In the genomic region with DNA sequence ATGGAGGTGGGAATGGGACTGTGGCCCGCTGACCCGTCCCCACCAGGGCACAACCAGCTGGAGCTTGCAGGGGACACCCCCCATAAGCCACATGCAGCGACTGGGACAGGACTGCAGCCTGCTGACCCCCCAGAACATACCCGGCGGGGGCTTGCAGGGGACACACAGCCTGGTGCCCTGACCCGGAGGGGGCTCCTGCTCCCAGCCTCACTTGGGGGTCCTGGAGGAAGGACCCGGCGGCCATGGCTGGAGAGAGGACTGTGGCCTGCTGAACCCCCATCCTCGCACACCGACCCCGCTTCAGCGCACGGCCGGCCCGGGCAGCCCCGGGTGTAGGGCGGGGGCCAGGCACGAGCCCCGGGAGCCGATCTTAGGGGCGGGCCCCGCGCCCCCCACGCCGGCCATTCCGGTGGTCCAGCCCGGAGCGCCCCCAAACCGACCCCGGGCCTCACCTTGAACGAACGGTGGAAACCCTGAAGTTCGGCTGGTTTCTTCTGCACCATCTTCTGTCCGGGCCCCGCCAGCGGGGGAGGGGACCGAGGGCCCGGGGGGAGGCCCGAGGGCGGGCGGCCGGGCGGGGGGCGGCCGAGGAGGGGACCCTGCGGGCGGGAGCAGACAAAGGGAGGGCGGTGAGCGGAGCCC, we compare ENCODE assay signal across 8 cellular contexts. TPM values are rescaled to one million over a fixed set of nuclear protein-coding genes. Genes with fewer than 3 reads are reported as not detected.
A peak's percentile ranks its signal among the peaks of the same experiment; 100 is the strongest.
DNase-seq lines count a peak whose midpoint lies in the region; ATAC-seq lines count a peak whose summit lies in the region.

No MANE protein-coding gene starts in this region.

- ATAC-seq in HG03097 (IDR thresholded peaks at IDR 0.05; ENCODE audit: low FRiP score, unreplicated experiment) = peak; percentile 7
- peak; percentile 16 to 43 for ATAC-seq in activated naive CD4-positive, alpha-beta T cell treated with anti-CD3 and anti-CD28 coated beads, Interleukin-2, amount 50 U/mL, for 72 hours
- peak; percentile 43 for ATAC-seq in stimulated activated memory B cell treated with anti-CD40 and anti-IgM and Interleukin-4, amounts not matched to agents 10 μg/mL and 1 μg/mL and 100 μg/mL, for 72 hours
- ATAC-seq in HG03378 (IDR thresholded peaks at IDR 0.05; ENCODE audit: unreplicated experiment) = no peak

- peak overlapping the region; percentile 81 for H3K4me3 Mint-ChIP-seq in stimulated activated memory B cell treated with anti-CD40 and anti-IgM and Interleukin-4, amounts not matched to agents 10 μg/mL and 1 μg/mL and 100 μg/mL, for 72 hours

- H3K27ac Mint-ChIP-seq in activated naive CD4-positive, alpha-beta T cell treated with anti-CD3 and anti-CD28 coated beads, Interleukin-2, amount 50 U/mL, for 72 hours = peak overlapping the region in 1 of 2 donors; percentile 75
- H3K27ac Mint-ChIP-seq in stimulated activated memory B cell treated with anti-CD40 and anti-IgM and Interleukin-4, amounts not matched to agents 10 μg/mL and 1 μg/mL and 100 μg/mL, for 72 hours = peak overlapping the region; percentile 96

- no peaks in the 10 kb centered on the region for H3K27me3 Mint-ChIP-seq in stimulated activated memory B cell treated with anti-CD40 and anti-IgM and Interleukin-4, amounts not matched to agents 10 μg/mL and 1 μg/mL and 100 μg/mL, for 72 hours

- DNase-seq in DMS 273 (lab: John Stamatoyannopoulos, UW; ENCODE audit: unreplicated experiment) = peak; percentile 65
- DNase-seq in DMS 273 treated with DMSO at 0.1 percent for 48 hours (lab: John Stamatoyannopoulos, UW) = no peak
- DNase-seq in activated naive CD4-positive, alpha-beta T cell treated with anti-CD3 and anti-CD28 coated beads, Interleukin-2, amount 50 U/mL, for 72 hours (ENCODE audit: low spot score in 2 of 2) = no peak
- no peak for DNase-seq in inferior parietal cortex (ENCODE audit: extremely low spot score)

- H3K4me1 Mint-ChIP-seq in stimulated activated memory B cell treated with anti-CD40 and anti-IgM and Interleukin-4, amounts not matched to agents 10 μg/mL and 1 μg/mL and 100 μg/mL, for 72 hours = peaks cover 82% of the 10 kb centered on the region

- H3K4me3 ChIP-seq in iPS-11a (ENCODE audit: low read depth, low read length) = peak overlapping the region; percentile 76

- H3K36me3 Mint-ChIP-seq in activated naive CD4-positive, alpha-beta T cell treated with anti-CD3 and anti-CD28 coated beads, Interleukin-2, amount 50 U/mL, for 72 hours = peaks cover 0 to 7% of the 10 kb centered on the region in 2 donors
- H3K36me3 Mint-ChIP-seq in stimulated activated memory B cell treated with anti-CD40 and anti-IgM and Interleukin-4, amounts not matched to agents 10 μg/mL and 1 μg/mL and 100 μg/mL, for 72 hours = peaks cover 29% of the 10 kb centered on the region

- H3K9me3 Mint-ChIP-seq in activated naive CD4-positive, alpha-beta T cell treated with anti-CD3 and anti-CD28 coated beads, Interleukin-2, amount 50 U/mL, for 72 hours = no peaks in the 10 kb centered on the region
- H3K9me3 Mint-ChIP-seq in stimulated activated memory B cell treated with anti-CD40 and anti-IgM and Interleukin-4, amounts not matched to agents 10 μg/mL and 1 μg/mL and 100 μg/mL, for 72 hours = no peaks in the 10 kb centered on the region

RNA-seq across cellular contexts. Expression of a gene that starts 0.6 kb away (rescaled TPM):
- total RNA-seq in activated naive CD4-positive, alpha-beta T cell treated with anti-CD3 and anti-CD28 coated beads, Interleukin-2, amount 50 U/mL, for 72 hours = 100 to 1,000 TPM; 211 to 261 TPM

RNA-seq across cellular contexts. Expression of a gene that starts 35.0 kb away (rescaled TPM):
- total RNA-seq in activated naive CD4-positive, alpha-beta T cell treated with anti-CD3 and anti-CD28 coated beads, Interleukin-2, amount 50 U/mL, for 72 hours = 10 to 100 TPM; 24.6 to 60.8 TPM

RNA-seq across cellular contexts. Expression of a gene that starts 45.7 kb away (rescaled TPM):
- total RNA-seq in activated naive CD4-positive, alpha-beta T cell treated with anti-CD3 and anti-CD28 coated beads, Interleukin-2, amount 50 U/mL, for 72 hours = 100 to 1,000 TPM in 1 of 2 donors, 10 to 100 TPM in 1; 91.8 to 183 TPM

RNA-seq across cellular contexts. Expression of a gene that starts 46.2 kb away (rescaled TPM):
- 100 to 1,000 TPM in 1 of 2 donors, 10 to 100 TPM in 1; 29.7 to 105 TPM for total RNA-seq in activated naive CD4-positive, alpha-beta T cell treated with anti-CD3 and anti-CD28 coated beads, Interleukin-2, amount 50 U/mL, for 72 hours
